9 cellular contexts compared by ENCODE assay signal in the genomic region with DNA sequence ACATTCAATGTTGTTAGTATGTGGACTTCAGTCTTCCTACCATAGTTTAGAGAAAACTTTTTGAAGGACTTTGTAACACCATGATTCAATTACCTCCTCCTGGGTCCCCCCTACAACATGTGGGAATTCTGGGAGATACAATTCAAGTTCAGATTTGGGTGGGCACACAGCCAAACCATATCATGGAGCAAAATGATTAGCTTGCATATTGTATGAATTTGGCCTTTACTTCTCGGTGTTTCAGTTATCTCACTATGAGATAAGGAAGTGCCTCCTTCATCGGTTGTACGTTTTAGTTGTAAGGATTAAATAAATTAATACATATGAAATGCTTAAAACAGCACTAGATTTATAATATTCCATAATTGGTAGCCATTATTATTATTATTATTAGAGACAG.
"Had no signal": no experiment of that assay in that cellular context is flagged by ENCODE, and none has a peak within 500 bp of the region (broad histone marks: within the 10 kb centered on the region; RNA-seq: fewer than 3 reads in every experiment).

No MANE protein-coding gene starts in this region.

- H3K9me3 Mint-ChIP-seq: HFFc6 had no signal

- H3K27ac ChIP-seq: HL-60, KMS-11 had no signal

- H3K9me3 ChIP-seq: HAP-1 had no signal

- DNase-seq: GOT3, H7, HFFc6, Karpas-422, KBM-7 had no signal

- H3K9ac ChIP-seq: KMS-11 had no signal

- H3K27ac Mint-ChIP-seq: HFFc6 had no signal

- H3K4me2 ChIP-seq: KMS-11 had no signal

- H3K36me3 ChIP-seq: HAP-1 had no signal

- H3K4me3 ChIP-seq: HAP-1 had no signal

- H3K4me3 Mint-ChIP-seq: HFFc6 had no signal

- ATAC-seq: HCT116 had no signal
